14 cellular contexts compared by ENCODE assay signal in genomic region chr22:43521716-43522115, GRCh38.
DNase-seq lines count a peak whose midpoint lies in the region; ATAC-seq and TF ChIP-seq lines count a peak whose summit lies in the region.
"Had no signal": no experiment of that assay in that cellular context is flagged by ENCODE, and none has a peak within 500 bp of the region (broad histone marks: within the 10 kb centered on the region; RNA-seq: fewer than 3 reads in every experiment).

No MANE protein-coding gene starts in this region.

- no peak for ATAC-seq in Panc1

- H3K27me3 ChIP-seq in Panc1 (ENCODE audit: control insufficient read depth, insufficient read depth, low read length) (no peaks in the 10 kb centered on the region), right atrium auricular region (no peaks in the 10 kb centered on the region)

- H3K27ac ChIP-seq in Panc1 (ENCODE audit: low read length), result no peak overlapping the region
- H3K27ac ChIP-seq in epithelial cell of prostate, result peak overlapping the region; percentile 22
- no peak overlapping the region for H3K27ac ChIP-seq in right atrium auricular region
- H3K27ac ChIP-seq: PC-9 had no signal

- POLR2A ChIA-PET in Panc1 (lab: Charles Lee), result no interaction called here

- in situ Hi-C loops in Panc1 (cut with HindIII; ENCODE audit: low pct_unique_long_range_greater_than_20kb, low sequenced_read_pairs), result no loop called here

- intact Hi-C loops in Panc1 (cut with micrococcal nuclease; ENCODE audit: unreplicated experiment), result no loop called here
- intact Hi-C loops in posterior vena cava (cut with DNase I), result no loop called here

- BruUV-seq in Panc1 (replicated peaks; lab: Mats Ljungman, UMichigan), result no TSS peak

- H3K4me1 ChIP-seq in Panc1 (ENCODE audit: control insufficient read depth, insufficient read depth, low read length) (no peaks in the 10 kb centered on the region), right atrium auricular region (no peaks in the 10 kb centered on the region)

- no peaks in the 10 kb centered on the region for H3K36me3 ChIP-seq in Panc1 (ENCODE audit: control insufficient read depth, insufficient read depth, low read length)
- H3K36me3 ChIP-seq in right atrium auricular region, result no peaks in the 10 kb centered on the region

- H3K9me3 ChIP-seq in Panc1 (ENCODE audit: control insufficient read depth, insufficient read depth, low read depth, low read length), result no peaks in the 10 kb centered on the region
- H3K9me3 ChIP-seq in right atrium auricular region, result no peaks in the 10 kb centered on the region

- no peak for TF ChIP-seq CTCF in Panc1 (IDR thresholded peaks at IDR 0.05)
- no peak for TF ChIP-seq CTCF in right atrium auricular region (IDR thresholded peaks at IDR 0.05)

- peak; percentile 29 for DNase-seq in Daoy (ENCODE audit: low read depth)
- peak; percentile 55 for DNase-seq in Panc1 (ENCODE audit: low read depth, low spot score)
- DNase-seq in epithelial cell of prostate (ENCODE audit: low read depth, low spot score), result peak; percentile 79
- peak; percentile 19 for DNase-seq in posterior vena cava (ENCODE audit: low spot score)
- no peak for DNase-seq in right atrium auricular region (ENCODE audit: low spot score)
- DNase-seq in activated CD4-positive, alpha-beta T cell treated with anti-CD3 and anti-CD28 coated beads for 4 hours, result no peak
- no peak for DNase-seq in activated effector memory CD4-positive, alpha-beta T cell treated with anti-CD3 and anti-CD28 coated beads, Interleukin-2, amount 50 U/mL, for 16 hours
- no peak for DNase-seq in effector CD4-positive, alpha-beta T cell
- DNase-seq: GF-D8, GOT3, NCI-H187 treated with DMSO at 0.1 percent for 48 hours, NCI-H526, SW 1271 had no signal

- H3K4me3 ChIP-seq in Panc1 (ENCODE audit: low read depth in 2 of 2, low read length in 2 of 2) (no peak overlapping the region), right atrium auricular region (no peak overlapping the region)
- H3K4me3 ChIP-seq: PC-9 had no signal

- CTCF ChIA-PET in Panc1 (lab: Charles Lee), result interaction anchor here (0.7 kb wide), 1 partner anchor 13 kb away, joined by 3 read pairs; no protein-coding TSS in a partner anchor

Comparison
In these comparisons a context has a peak if more than half of its experiments do, and no peak if none do; other contexts are left out.
1. DNase-seq: peak in Daoy (single experiment), Panc1 (single experiment), epithelial cell of prostate (single experiment) and posterior vena cava (single experiment); none in right atrium auricular region (single experiment), activated CD4-positive, alpha-beta T cell treated with anti-CD3 and anti-CD28 coated beads for 4 hours (0 of 2), activated effector memory CD4-positive, alpha-beta T cell treated with anti-CD3 and anti-CD28 coated beads, Interleukin-2, amount 50 U/mL, for 16 hours (single experiment) and effector CD4-positive, alpha-beta T cell (single experiment).